Comparison of ENCODE assay signal across 10 cellular contexts in genomic region chr13:48159436-48160225, GRCh38.
DNase-seq lines count a peak whose midpoint lies in the region; ATAC-seq and TF ChIP-seq lines count a peak whose summit lies in the region.
"Had no signal": no experiment of that assay in that cellular context is flagged by ENCODE, and none has a peak within 500 bp of the region (broad histone marks: within the 10 kb centered on the region; RNA-seq: fewer than 3 reads in every experiment).

No MANE protein-coding gene starts in this region.

- H3K9me3 Mint-ChIP-seq in central memory CD8-positive, alpha-beta T cell = no peaks in the 10 kb centered on the region
- H3K9me3 Mint-ChIP-seq in nephron = no peaks in the 10 kb centered on the region
- H3K9me3 Mint-ChIP-seq: neural crest cell had no signal

- peaks cover 4% of the 10 kb centered on the region for H3K36me3 Mint-ChIP-seq in central memory CD8-positive, alpha-beta T cell (ENCODE audit: insufficient read depth)
- no peaks in the 10 kb centered on the region for H3K36me3 Mint-ChIP-seq in nephron (ENCODE audit: low read depth)

- ATAC-seq in central memory CD8-positive, alpha-beta T cell (replicated peaks; ENCODE audit: extremely low read depth, poor library complexity, severe bottlenecking) = no peak
- ATAC-seq in GM19463 (IDR thresholded peaks at IDR 0.05; ENCODE audit: unreplicated experiment) = no peak

- H3K27ac Mint-ChIP-seq in central memory CD8-positive, alpha-beta T cell (ENCODE audit: low read depth) = peak overlapping the region; percentile 30
- H3K27ac Mint-ChIP-seq in nephron = peak overlapping the region in 2 of 3 experiments; percentile 7 to 70

- H3K4me1 Mint-ChIP-seq in central memory CD8-positive, alpha-beta T cell = peaks cover 31% of the 10 kb centered on the region
- peaks cover 14% of the 10 kb centered on the region for H3K4me1 Mint-ChIP-seq in nephron

- no peak for TF ChIP-seq CTCF in nephron (IDR thresholded peaks at IDR 0.05; ENCODE audit: unreplicated experiment in 3 of 3)

- no peaks in the 10 kb centered on the region for H3K27me3 Mint-ChIP-seq in central memory CD8-positive, alpha-beta T cell
- no peaks in the 10 kb centered on the region for H3K27me3 Mint-ChIP-seq in nephron (ENCODE audit: low read depth)

- DNase-seq in Daoy (ENCODE audit: low read depth) (peak; percentile 60), HT1080 (ENCODE audit: low read depth) (peak; percentile 64), inferior parietal cortex (ENCODE audit: extremely low spot score) (no peak), NCI-H2227 (lab: John Stamatoyannopoulos, UW; ENCODE audit: unreplicated experiment) (no peak)
- DNase-seq in central memory CD8-positive, alpha-beta T cell (ENCODE audit: low spot score in 2 of 2) = no peak
- DNase-seq in activated CD4-positive, CD25-positive, alpha-beta regulatory T cell treated with anti-CD3 and anti-CD28 coated beads, Interleukin-2, amount 50 U/mL, for 72 hours = no peak
- DNase-seq: SHP77 treated with DMSO at 0.1 percent for 48 hours had no signal

- no peak overlapping the region for H3K4me3 Mint-ChIP-seq in central memory CD8-positive, alpha-beta T cell
- no peak overlapping the region for H3K4me3 Mint-ChIP-seq in nephron
- H3K4me3 Mint-ChIP-seq: neural crest cell had no signal

Comparison
In these comparisons a context has a peak if more than half of its experiments do, and no peak if none do; other contexts are left out.
1. DNase-seq: peak in Daoy (single experiment) and HT1080 (single experiment); none in central memory CD8-positive, alpha-beta T cell (0 of 2), activated CD4-positive, CD25-positive, alpha-beta regulatory T cell treated with anti-CD3 and anti-CD28 coated beads, Interleukin-2, amount 50 U/mL, for 72 hours (single experiment), inferior parietal cortex (single experiment) and NCI-H2227 (single experiment).